23 cellular contexts compared by ENCODE assay signal in the genomic region with DNA sequence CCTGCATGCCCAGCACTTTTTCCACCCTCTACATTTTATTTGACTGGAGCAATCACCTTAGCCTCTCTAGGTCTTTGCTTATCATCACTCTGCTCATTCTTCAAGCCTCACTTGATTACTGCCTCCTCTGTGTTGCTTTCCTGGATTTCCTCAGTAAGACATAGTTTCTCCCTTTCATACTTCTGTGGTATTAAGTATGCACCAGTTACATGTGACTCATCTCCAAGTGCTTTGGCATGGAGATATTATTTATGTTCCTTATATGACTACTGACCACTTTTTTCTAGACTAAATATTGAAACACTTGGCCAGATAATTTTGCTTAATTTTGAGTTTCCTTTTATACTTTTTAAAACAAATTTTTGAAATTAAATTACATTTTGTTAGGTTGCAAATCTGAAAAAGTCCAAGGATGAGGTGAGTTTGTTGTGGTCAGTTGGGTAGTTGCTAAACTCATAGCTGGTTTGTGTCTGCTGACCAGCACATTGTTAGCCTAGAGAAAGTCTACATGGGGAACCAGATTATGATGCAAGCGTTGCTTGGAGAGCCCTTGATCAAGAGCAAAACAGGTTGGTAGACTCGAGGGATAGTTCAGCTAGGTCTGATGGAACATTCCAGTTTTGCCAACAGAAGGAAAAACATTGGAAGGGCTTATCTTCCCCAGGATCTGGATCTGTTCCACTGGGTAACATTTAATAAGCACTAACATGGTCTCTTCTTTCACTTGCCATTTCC.
A peak's percentile ranks its signal among the peaks of the same experiment; 100 is the strongest.
DNase-seq lines count a peak whose midpoint lies in the region; TF ChIP-seq lines count a peak whose summit lies in the region.
"Had no signal": no experiment of that assay in that cellular context is flagged by ENCODE, and none has a peak within 500 bp of the region (broad histone marks: within the 10 kb centered on the region; RNA-seq: fewer than 3 reads in every experiment).

No MANE protein-coding gene starts in this region.

- no peaks in the 10 kb centered on the region for H3K36me3 Mint-ChIP-seq in glutamatergic neuron (ENCODE audit: unreplicated experiment)
- no peaks in the 10 kb centered on the region for H3K36me3 Mint-ChIP-seq in activated CD4-positive, alpha-beta memory T cell treated with anti-CD3 and anti-CD28 coated beads, Interleukin-2, amount 10 ng/mL, durations not matched to agents 7 days and 5 days (ENCODE audit: low read depth)
- H3K36me3 Mint-ChIP-seq: activated naive CD4-positive, alpha-beta T cell treated with anti-CD3 and anti-CD28 coated beads, Interleukin-2, amount 10 ng/mL, durations not matched to agents 7 days and 5 days; natural killer cell had no signal

- H3K4me1 Mint-ChIP-seq in glutamatergic neuron (ENCODE audit: low read depth, unreplicated experiment) = no peaks in the 10 kb centered on the region
- H3K4me1 Mint-ChIP-seq in activated CD4-positive, alpha-beta memory T cell treated with anti-CD3 and anti-CD28 coated beads, Interleukin-2, amount 10 ng/mL, durations not matched to agents 7 days and 5 days = no peaks in the 10 kb centered on the region
- H3K4me1 Mint-ChIP-seq: activated naive CD4-positive, alpha-beta T cell treated with anti-CD3 and anti-CD28 coated beads, Interleukin-2, amount 10 ng/mL, durations not matched to agents 7 days and 5 days; natural killer cell had no signal

- no peak overlapping the region for H3K4me3 Mint-ChIP-seq in glutamatergic neuron (ENCODE audit: unreplicated experiment)
- no peak overlapping the region for H3K4me3 Mint-ChIP-seq in activated CD4-positive, alpha-beta memory T cell treated with anti-CD3 and anti-CD28 coated beads, Interleukin-2, amount 10 ng/mL, durations not matched to agents 7 days and 5 days
- H3K4me3 Mint-ChIP-seq: activated naive CD4-positive, alpha-beta T cell treated with anti-CD3 and anti-CD28 coated beads, Interleukin-2, amount 10 ng/mL, durations not matched to agents 7 days and 5 days; natural killer cell had no signal

- H3K9me3 Mint-ChIP-seq in glutamatergic neuron (ENCODE audit: unreplicated experiment) = no peaks in the 10 kb centered on the region
- no peaks in the 10 kb centered on the region for H3K9me3 Mint-ChIP-seq in activated CD4-positive, alpha-beta memory T cell treated with anti-CD3 and anti-CD28 coated beads, Interleukin-2, amount 10 ng/mL, durations not matched to agents 7 days and 5 days
- H3K9me3 Mint-ChIP-seq: activated naive CD4-positive, alpha-beta T cell treated with anti-CD3 and anti-CD28 coated beads, Interleukin-2, amount 10 ng/mL, durations not matched to agents 7 days and 5 days; natural killer cell had no signal

- no peak overlapping the region for H3K27ac Mint-ChIP-seq in glutamatergic neuron (ENCODE audit: unreplicated experiment)
- H3K27ac Mint-ChIP-seq in activated CD4-positive, alpha-beta memory T cell treated with anti-CD3 and anti-CD28 coated beads, Interleukin-2, amount 10 ng/mL, durations not matched to agents 7 days and 5 days = no peak overlapping the region
- H3K27ac Mint-ChIP-seq: activated naive CD4-positive, alpha-beta T cell treated with anti-CD3 and anti-CD28 coated beads, Interleukin-2, amount 10 ng/mL, durations not matched to agents 7 days and 5 days; natural killer cell had no signal

- POLR2A ChIA-PET in activated CD4-positive, alpha-beta memory T cell treated with anti-CD3 and anti-CD28 coated beads, Interleukin-2, amount 10 ng/mL, durations not matched to agents 7 days and 5 days (lab: Charles Lee) = no interaction called here

- no peak for TF ChIP-seq CTCF in glutamatergic neuron (IDR thresholded peaks at IDR 0.05; ENCODE audit: partially characterized antibody, unreplicated experiment)

- no peaks in the 10 kb centered on the region for H3K27me3 Mint-ChIP-seq in glutamatergic neuron (ENCODE audit: unreplicated experiment)
- peaks cover 10% of the 10 kb centered on the region for H3K27me3 Mint-ChIP-seq in activated CD4-positive, alpha-beta memory T cell treated with anti-CD3 and anti-CD28 coated beads, Interleukin-2, amount 10 ng/mL, durations not matched to agents 7 days and 5 days

- DNase-seq in NOMO-1 treated with DMSO at 0.1 percent for 48 hours (lab: John Stamatoyannopoulos, UW; ENCODE audit: unreplicated experiment) (peak; percentile 4), NOMO-1 treated with dmso at 0.1 percent for 144 hours (lab: John Stamatoyannopoulos, UW; ENCODE audit: unreplicated experiment) (no peak), astrocyte of the hippocampus (ENCODE audit: low read depth, low spot score) (peak; percentile 40), glomerular visceral epithelial cell (ENCODE audit: extremely low spot score) (peak; percentile 13), glutamatergic neuron (no peak), NCI-H2171 (lab: John Stamatoyannopoulos, UW) (no peak), HuH-7.5 (ENCODE audit: low spot score) (no peak)
- no peak for DNase-seq in activated CD4-positive, alpha-beta memory T cell treated with anti-CD3 and anti-CD28 coated beads, Interleukin-2, amount 10 ng/mL, durations not matched to agents 7 days and 5 days
- DNase-seq: 8988T; activated CD4-positive, alpha-beta T cell treated with anti-CD3 and anti-CD28 coated beads for 1 hour; activated CD8-positive, alpha-beta memory T cell treated with anti-CD3 and anti-CD28 coated beads, Interleukin-2, amount 50 U/mL, for 48 hours; activated naive CD4-positive, alpha-beta T cell treated with anti-CD3 and anti-CD28 coated beads, Interleukin-2, amount 10 ng/mL, durations not matched to agents 7 days and 5 days; Caco-2; central memory CD4-positive, alpha-beta T cell; Karpas-422; lower lobe of right lung; natural killer cell; NCI-H187; NCI-H524; RPMI8226; stimulated activated CD4-positive, alpha-beta T cell treated with anti-CD3 and anti-CD28 coated beads, Interleukin-2, amount 100 ng/mL, for 48 hours; T-helper 2 cell; tibial artery had no signal

- CTCF ChIA-PET in activated CD4-positive, alpha-beta memory T cell treated with anti-CD3 and anti-CD28 coated beads, Interleukin-2, amount 10 ng/mL, durations not matched to agents 7 days and 5 days (lab: Charles Lee) = no interaction called here

Comparison
In these comparisons a context has a peak if more than half of its experiments do, and no peak if none do; other contexts are left out.
1. DNase-seq: peak in NOMO-1 treated with DMSO at 0.1 percent for 48 hours (single experiment), astrocyte of the hippocampus (single experiment) and glomerular visceral epithelial cell (single experiment); none in NOMO-1 treated with dmso at 0.1 percent for 144 hours (single experiment), glutamatergic neuron (single experiment), NCI-H2171 (single experiment), HuH-7.5 (single experiment) and activated CD4-positive, alpha-beta memory T cell treated with anti-CD3 and anti-CD28 coated beads, Interleukin-2, amount 10 ng/mL, durations not matched to agents 7 days and 5 days (single experiment).